24 cellular contexts compared by ENCODE assay signal in genomic region chr4:185719493-185719843, GRCh38.
DNase-seq lines count a peak whose midpoint lies in the region; ATAC-seq and TF ChIP-seq lines count a peak whose summit lies in the region.
"Had no signal": no experiment of that assay in that cellular context is flagged by ENCODE, and none has a peak within 500 bp of the region (broad histone marks: within the 10 kb centered on the region; RNA-seq: fewer than 3 reads in every experiment).

No MANE protein-coding gene starts in this region.

- TF ChIP-seq EP300 in sigmoid colon (IDR thresholded peaks at IDR 0.05), result no peak
- no peak for TF ChIP-seq EP300 in SK-N-SH (IDR thresholded peaks at IDR 0.05; ENCODE audit: borderline replicate concordance in 1 of 2, low read depth in 1 of 2, low read length in 1 of 2)

- H3K9me2 ChIP-seq in PC-9 (ENCODE audit: insufficient read depth) (no peaks in the 10 kb centered on the region), SK-N-SH (no peaks in the 10 kb centered on the region)

- H3K4me3 Mint-ChIP-seq in chondrocyte (ENCODE audit: unreplicated experiment), result no peak overlapping the region
- no peak overlapping the region for H3K4me3 Mint-ChIP-seq in activated CD8-positive, alpha-beta memory T cell treated with anti-CD3 and anti-CD28 coated beads, Interleukin-2, amount 10 ng/mL, durations not matched to agents 7 days and 5 days
- H3K4me3 Mint-ChIP-seq: activated B cell treated with CpG ODN at 0.5 μM for 24 hours; activated CD4-positive, alpha-beta T cell treated with anti-CD3 and anti-CD28 coated beads, Interleukin-2, amount 10 ng/mL, durations not matched to agents 7 days and 5 days; CD4-positive, CD25-positive, alpha-beta regulatory T cell; GM23338; naive thymus-derived CD8-positive, alpha-beta T cell had no signal

- TF ChIP-seq CTCF in chondrocyte (IDR thresholded peaks at IDR 0.05) (no peak), right lobe of liver (IDR thresholded peaks at IDR 0.05) (no peak), sigmoid colon (IDR thresholded peaks at IDR 0.05) (no peak), PC-9 (conservative IDR thresholded peaks at IDR 0.05) (no peak), SK-N-SH (IDR thresholded peaks at IDR 0.05) (no peak)

- CTCF ChIA-PET in PC-9 (lab: Charles Lee) (no interaction called here), SK-N-SH (lab: Yijun Ruan, JAX) (interaction anchor here (1.2 to 1.3 kb wide), 2 partner anchors 10 to 319 kb away, joined by 3 read pairs; no protein-coding TSS in a partner anchor)
- CTCF ChIA-PET in activated CD8-positive, alpha-beta memory T cell treated with anti-CD3 and anti-CD28 coated beads, Interleukin-2, amount 10 ng/mL, durations not matched to agents 7 days and 5 days (lab: Charles Lee), result no interaction called here

- no peak for TF ChIP-seq RAD21 in SK-N-SH (IDR thresholded peaks at IDR 0.05; ENCODE audit: low read length)

- H3F3A ChIP-seq in PC-9 (ENCODE audit: insufficient read depth, low read depth) (no peaks in the 10 kb centered on the region), SK-N-SH (replicated peaks; ENCODE audit: insufficient read depth) (no peaks in the 10 kb centered on the region)

- WGBS in right lobe of liver (ENCODE audit: insufficient coverage, low coverage, low lambda C conversion rate, missing lambda C conversion rate), result 47% methylated on average over 3 of the region's 3 CpGs
- WGBS in sigmoid colon, 2 donors, result 90 to 92% methylated on average over 3 of the region's 3 CpGs
- 74% methylated on average over 3 of the region's 3 CpGs for whole genome bisulfite sequencing in SK-N-SH (ENCODE audit: low lambda C conversion rate)

- H3K27ac ChIP-seq in right lobe of liver (peak overlapping the region; percentile 72 to 97 (median 95)), sigmoid colon (peak overlapping the region; percentile 77 to 88 (median 82)), PC-9 (no peak overlapping the region), SK-N-SH (ENCODE audit: low read depth in 2 of 2, low read length in 1 of 2) (no peak overlapping the region)
- H3K27ac ChIP-seq: prostate gland, testis had no signal

- POLR2A ChIA-PET in PC-9 (lab: Charles Lee; ENCODE audit: unreplicated experiment), result interaction anchor here (0.6 kb wide), 1 partner anchor 732 kb away, joined by 7 read pairs; no protein-coding TSS in a partner anchor
- POLR2A ChIA-PET in SK-N-SH (lab: Yijun Ruan, JAX), result no interaction called here

- H3K27me3 Mint-ChIP-seq in chondrocyte (ENCODE audit: low read depth), result no peaks in the 10 kb centered on the region
- peaks cover 6% of the 10 kb centered on the region for H3K27me3 Mint-ChIP-seq in activated CD8-positive, alpha-beta memory T cell treated with anti-CD3 and anti-CD28 coated beads, Interleukin-2, amount 10 ng/mL, durations not matched to agents 7 days and 5 days

- peak overlapping the region; percentile 84 for H3K27ac Mint-ChIP-seq in chondrocyte (ENCODE audit: unreplicated experiment)
- H3K27ac Mint-ChIP-seq in activated CD8-positive, alpha-beta memory T cell treated with anti-CD3 and anti-CD28 coated beads, Interleukin-2, amount 10 ng/mL, durations not matched to agents 7 days and 5 days, result no peak overlapping the region
- H3K27ac Mint-ChIP-seq: activated B cell treated with CpG ODN at 0.5 μM for 24 hours; activated CD4-positive, alpha-beta T cell treated with anti-CD3 and anti-CD28 coated beads, Interleukin-2, amount 10 ng/mL, durations not matched to agents 7 days and 5 days; CD4-positive, CD25-positive, alpha-beta regulatory T cell; GM23338 had no signal

- H3K4me1 ChIP-seq in right lobe of liver, result peaks cover 0 to 67% (median 9%) of the 10 kb centered on the region in 4 donors
- peaks cover 0 to 93% (median 71%) of the 10 kb centered on the region in 4 donors for H3K4me1 ChIP-seq in sigmoid colon
- no peaks in the 10 kb centered on the region for H3K4me1 ChIP-seq in PC-9 (replicated peaks; ENCODE audit: insufficient read depth)
- H3K4me1 ChIP-seq in SK-N-SH (ENCODE audit: control insufficient read depth in 1 of 2, insufficient read depth in 2 of 2, low read depth in 1 of 2, low read length in 1 of 2), result peaks cover 0 to 15% of the 10 kb centered on the region in 2 experiments; a peak in 2 of 4 replicates

- H4K20me1 ChIP-seq in PC-9 (ENCODE audit: insufficient read depth), result no peaks in the 10 kb centered on the region
- no peaks in the 10 kb centered on the region for H4K20me1 ChIP-seq in SK-N-SH (ENCODE audit: insufficient read depth)

- intact Hi-C loops in right lobe of liver (cut with DNase I), result no loop called here
- intact Hi-C loops in sigmoid colon (cut with DNase I), result no loop called here
- intact Hi-C loops in PC-9 (cut with micrococcal nuclease; ENCODE audit: unreplicated experiment), result no loop called here

- no peak overlapping the region for H3K4me3 ChIP-seq in right lobe of liver
- no peak overlapping the region for H3K4me3 ChIP-seq in sigmoid colon
- no peak overlapping the region for H3K4me3 ChIP-seq in PC-9
- no peak overlapping the region for H3K4me3 ChIP-seq in SK-N-SH (ENCODE audit: low read depth in 2 of 2, low read length in 1 of 2)
- H3K4me3 ChIP-seq: GM23338, left lung, prostate gland, testis had no signal

- ATAC-seq in GM18867 (IDR thresholded peaks at IDR 0.05; ENCODE audit: unreplicated experiment) (peak; percentile 55), right lobe of liver (no peak), GM18517 (IDR thresholded peaks at IDR 0.05; ENCODE audit: unreplicated experiment) (no peak)
- no peak for ATAC-seq in activated CD8-positive, alpha-beta memory T cell treated with anti-CD3 and anti-CD28 coated beads, Interleukin-2, amount 10 ng/mL, durations not matched to agents 7 days and 5 days
- ATAC-seq: GM23338; naive thymus-derived CD8-positive, alpha-beta T cell had no signal

- DNase-seq in chondrocyte (ENCODE audit: low spot score), result no peak
- DNase-seq in right lobe of liver, result no peak
- no peak for DNase-seq in sigmoid colon
- DNase-seq in PC-9, result no peak
- no peak for DNase-seq in SK-N-SH
- no peak for DNase-seq in activated CD8-positive, alpha-beta memory T cell treated with anti-CD3 and anti-CD28 coated beads, Interleukin-2, amount 10 ng/mL, durations not matched to agents 7 days and 5 days
- DNase-seq: activated B cell treated with CpG ODN at 0.5 μM for 24 hours; activated CD4-positive, alpha-beta T cell treated with anti-CD3 and anti-CD28 coated beads, Interleukin-2, amount 10 ng/mL, durations not matched to agents 7 days and 5 days; activated T-cell treated with anti-CD3 and anti-CD28 coated beads, Interleukin-2, amount 50 U/mL, for 48 hours; AML-193; CD4-positive, CD25-positive, alpha-beta regulatory T cell; left lung; naive thymus-derived CD8-positive, alpha-beta T cell; NCI-H1092; NCI-H1694; NCI-H774; nucleus accumbens; stimulated activated naive CD4-positive, alpha-beta T cell; T-helper 1 cell; testis had no signal

- H3K4me2 ChIP-seq in PC-9 (no peak overlapping the region), SK-N-SH (no peak overlapping the region)
- H3K4me2 ChIP-seq: GM23338 had no signal

- H3K36me3 Mint-ChIP-seq in chondrocyte (ENCODE audit: low read depth), result peaks cover 5% of the 10 kb centered on the region
- H3K36me3 Mint-ChIP-seq in activated CD8-positive, alpha-beta memory T cell treated with anti-CD3 and anti-CD28 coated beads, Interleukin-2, amount 10 ng/mL, durations not matched to agents 7 days and 5 days, result no peaks in the 10 kb centered on the region
- H3K36me3 Mint-ChIP-seq: CD4-positive, CD25-positive, alpha-beta regulatory T cell; naive thymus-derived CD8-positive, alpha-beta T cell had no signal

- no peak for TF ChIP-seq POLR2A in right lobe of liver (IDR thresholded peaks at IDR 0.05)
- no peak for TF ChIP-seq POLR2A in sigmoid colon (IDR thresholded peaks at IDR 0.05)

- no peaks in the 10 kb centered on the region for H3K27me3 ChIP-seq in right lobe of liver
- H3K27me3 ChIP-seq in sigmoid colon, result no peaks in the 10 kb centered on the region
- no peaks in the 10 kb centered on the region for H3K27me3 ChIP-seq in PC-9 (ENCODE audit: insufficient read depth, low read depth)
- H3K27me3 ChIP-seq in SK-N-SH (ENCODE audit: insufficient read depth), result no peaks in the 10 kb centered on the region
- H3K27me3 ChIP-seq: left lung, testis had no signal

- no peak overlapping the region for H3K9ac ChIP-seq in SK-N-SH

- H3K9me3 ChIP-seq in right lobe of liver (no peaks in the 10 kb centered on the region), sigmoid colon (no peaks in the 10 kb centered on the region), PC-9 (ENCODE audit: insufficient read depth, low read depth) (no peaks in the 10 kb centered on the region), SK-N-SH (no peaks in the 10 kb centered on the region)
- H3K9me3 ChIP-seq: left lung, prostate gland, testis had no signal

- BruUV-seq in PC-9 (replicated peaks; lab: Mats Ljungman, UMichigan), result no TSS peak

- peaks cover 52% of the 10 kb centered on the region for H3K4me1 Mint-ChIP-seq in chondrocyte (ENCODE audit: low read depth)
- H3K4me1 Mint-ChIP-seq in activated CD8-positive, alpha-beta memory T cell treated with anti-CD3 and anti-CD28 coated beads, Interleukin-2, amount 10 ng/mL, durations not matched to agents 7 days and 5 days, result no peaks in the 10 kb centered on the region
- H3K4me1 Mint-ChIP-seq: activated B cell treated with CpG ODN at 0.5 μM for 24 hours; activated CD4-positive, alpha-beta T cell treated with anti-CD3 and anti-CD28 coated beads, Interleukin-2, amount 10 ng/mL, durations not matched to agents 7 days and 5 days; CD4-positive, CD25-positive, alpha-beta regulatory T cell; naive thymus-derived CD8-positive, alpha-beta T cell had no signal

- no peaks in the 10 kb centered on the region for H3K36me3 ChIP-seq in right lobe of liver
- H3K36me3 ChIP-seq in sigmoid colon, result no peaks in the 10 kb centered on the region
- H3K36me3 ChIP-seq in PC-9 (ENCODE audit: low read depth), result no peaks in the 10 kb centered on the region
- no peaks in the 10 kb centered on the region for H3K36me3 ChIP-seq in SK-N-SH (replicated peaks in 1 of 2; ENCODE audit: control insufficient read depth in 1 of 2, insufficient read depth in 2 of 2, low read length in 1 of 2)
- H3K36me3 ChIP-seq: left lung, prostate gland had no signal

- H2AFZ ChIP-seq in PC-9 (no peak overlapping the region), SK-N-SH (ENCODE audit: low read depth) (no peak overlapping the region)
- H2AFZ ChIP-seq: GM23338 had no signal

- H3K79me2 ChIP-seq in PC-9 (ENCODE audit: low read depth), result no peaks in the 10 kb centered on the region
- H3K79me2 ChIP-seq in SK-N-SH (ENCODE audit: insufficient read depth), result no peaks in the 10 kb centered on the region

- no peaks in the 10 kb centered on the region for H3K9me3 Mint-ChIP-seq in chondrocyte (ENCODE audit: low read depth)
- no peaks in the 10 kb centered on the region for H3K9me3 Mint-ChIP-seq in activated CD8-positive, alpha-beta memory T cell treated with anti-CD3 and anti-CD28 coated beads, Interleukin-2, amount 10 ng/mL, durations not matched to agents 7 days and 5 days (ENCODE audit: low read depth)
- H3K9me3 Mint-ChIP-seq: activated B cell treated with CpG ODN at 0.5 μM for 24 hours; activated CD4-positive, alpha-beta T cell treated with anti-CD3 and anti-CD28 coated beads, Interleukin-2, amount 10 ng/mL, durations not matched to agents 7 days and 5 days; CD4-positive, CD25-positive, alpha-beta regulatory T cell; GM23338; naive thymus-derived CD8-positive, alpha-beta T cell had no signal

TF ChIP-seq in SK-N-SH, 30 proteins besides CTCF, POLR2A, EP300 and RAD21 (continues in another document):
- no peak for TF ChIP-seq MEF2A (IDR thresholded peaks at IDR 0.05; ENCODE audit: borderline replicate concordance, low read depth)
- TF ChIP-seq FOXM1 (IDR thresholded peaks at IDR 0.05; ENCODE audit: low read depth), result no peak

Comparison
In these comparisons a context has a peak if more than half of its experiments do, and no peak if none do; other contexts are left out.
1. H3K27ac ChIP-seq: peak in right lobe of liver (3 of 3) and sigmoid colon (4 of 4); none in PC-9 (single experiment) and SK-N-SH (0 of 2).